2 cellular contexts compared by ENCODE assay signal in genomic region chr16:85208643-85209520, GRCh38.
TF ChIP-seq lines count a peak whose summit lies in the region.

No MANE protein-coding gene starts in this region.

TF ChIP-seq in GM23338, 12 proteins besides CTCF, POLR2A, EP300 and RAD21 (continued from another document):
- TF ChIP-seq REST (IDR thresholded peaks at IDR 0.05; ENCODE audit: unreplicated experiment) (no peak), ETS1 (IDR thresholded peaks at IDR 0.05) (no peak), JUNB (IDR thresholded peaks at IDR 0.05; ENCODE audit: unreplicated experiment) (no peak), ZNF462 (CRISPR knock-in tag; IDR thresholded peaks at IDR 0.05) (no peak), EZH2 (IDR thresholded peaks at IDR 0.05; ENCODE audit: low read depth, unreplicated experiment) (no peak), NANOG (IDR thresholded peaks at IDR 0.05; ENCODE audit: borderline replicate concordance) (no peak), EZH2phosphoT487 (IDR thresholded peaks at IDR 0.05; ENCODE audit: unreplicated experiment) (no peak), ZNF114 (CRISPR knock-in tag; IDR thresholded peaks at IDR 0.05) (no peak)

TF ChIP-seq in K562, 482 proteins besides CTCF, POLR2A, EP300 and RAD21 (continued from another document and continues in another):
- TF ChIP-seq REST (CRISPR knock-in tag; IDR thresholded peaks at IDR 0.05; ENCODE audit: low read depth) (no peak), SRSF7 (optimal IDR thresholded peaks at IDR 0.05; ENCODE audit: low read depth, low read length) (no peak), GATA2 (CRISPR knock-in tag; IDR thresholded peaks at IDR 0.05) (no peak), FOXP1 (CRISPR knock-in tag; IDR thresholded peaks at IDR 0.05) (no peak), SMARCA5 (IDR thresholded peaks at IDR 0.05) (peak; percentile 36; the same call in 1 of the 2 replicates), MEIS2 (IDR thresholded peaks at IDR 0.05; ENCODE audit: partially characterized antibody) (no peak), BCOR (IDR thresholded peaks at IDR 0.05) (peak; percentile 93), E2F3 (CRISPR knock-in tag; IDR thresholded peaks at IDR 0.05) (no peak), ARID4B (CRISPR knock-in tag; IDR thresholded peaks at IDR 0.05) (no peak), ETS2 (tag; IDR thresholded peaks at IDR 0.05; ENCODE audit: borderline replicate concordance, poor library complexity, severe bottlenecking) (no peak), PTBP1 (IDR thresholded peaks at IDR 0.05; ENCODE audit: low read depth, low read length) (0 out of 2 replicates have a peak, but pooled peaks have one; percentile 29), RCOR1 (IDR thresholded peaks at IDR 0.05; ENCODE audit: borderline replicate concordance in 1 of 2, low read depth in 2 of 2, low read length in 2 of 2) (0 out of 4 replicates have a peak, but pooled peaks of 1 of the 2 experiments have one; percentile 34), ZNF707 (CRISPR knock-in tag; conservative IDR thresholded peaks at IDR 0.05) (no peak), CHD4 (IDR thresholded peaks at IDR 0.05; ENCODE audit: insufficient read depth, insufficient replicate concordance, low read depth, low read length, poor library complexity, severe bottlenecking) (peak; percentile 72), GATAD2A (IDR thresholded peaks at IDR 0.05) (no peak), MBD2 (IDR thresholded peaks at IDR 0.05; ENCODE audit: borderline replicate concordance, low read depth) (no peak), RBM25 (IDR thresholded peaks at IDR 0.05; ENCODE audit: low read depth, low read length, severe bottlenecking) (peak; percentile 80), NRF1 (conservative IDR thresholded peaks at IDR 0.05 in 1 of 2, IDR thresholded peaks at IDR 0.05 in 1 of 2) (no peak), ZNF561 (CRISPR knock-in tag; conservative IDR thresholded peaks at IDR 0.05) (no peak), PREB (CRISPR knock-in tag; IDR thresholded peaks at IDR 0.05) (no peak), ATF2 (CRISPR knock-in tag; IDR thresholded peaks at IDR 0.05) (no peak), ZNF445 (CRISPR knock-in tag; IDR thresholded peaks at IDR 0.05; ENCODE audit: low read depth) (peak; percentile 89; the same call in 1 of the 2 replicates), ZNF639 (CRISPR knock-in tag; conservative IDR thresholded peaks at IDR 0.05 in 1 of 2, IDR thresholded peaks at IDR 0.05 in 1 of 2) (no peak), ZSCAN29 (IDR thresholded peaks at IDR 0.05) (no peak), FUS (optimal IDR thresholded peaks at IDR 0.05; ENCODE audit: low read depth, low read length) (no peak), ATF4 (CRISPR knock-in tag; IDR thresholded peaks at IDR 0.05) (no peak), ZNF408 (CRISPR knock-in tag; IDR thresholded peaks at IDR 0.05; ENCODE audit: low read depth) (no peak), ZKSCAN3 (CRISPR knock-in tag; IDR thresholded peaks at IDR 0.05) (no peak), ZNF511 (CRISPR knock-in tag; IDR thresholded peaks at IDR 0.05) (no peak), TFAM (CRISPR knock-in tag; conservative IDR thresholded peaks at IDR 0.05) (no peak), ZNF717 (CRISPR knock-in tag; IDR thresholded peaks at IDR 0.05) (no peak), OTX1 (CRISPR knock-in tag; IDR thresholded peaks at IDR 0.05) (no peak), ADNP (tag; IDR thresholded peaks at IDR 0.05) (0 out of 2 replicates have a peak, but pooled peaks have one; percentile 51), SNAPC5 (CRISPR knock-in tag; IDR thresholded peaks at IDR 0.05) (no peak), CBX3 (IDR thresholded peaks at IDR 0.05; ENCODE audit: borderline replicate concordance in 1 of 2, low read length in 2 of 2) (peak; percentile 61 to 66; a peak in 2 of 3 replicates), ZNF444 (CRISPR knock-in tag; IDR thresholded peaks at IDR 0.05) (no peak), ZNF780A (CRISPR knock-in tag; IDR thresholded peaks at IDR 0.05) (no peak), ZBTB5 (IDR thresholded peaks at IDR 0.05) (no peak), NFIX (CRISPR knock-in tag; IDR thresholded peaks at IDR 0.05; ENCODE audit: low read depth) (no peak), ETV5 (CRISPR knock-in tag; IDR thresholded peaks at IDR 0.05; ENCODE audit: low read depth) (no peak), ZNF644 (tag; IDR thresholded peaks at IDR 0.05; ENCODE audit: low read depth) (no peak), ARID1B (IDR thresholded peaks at IDR 0.05) (no peak), PCBP1 (IDR thresholded peaks at IDR 0.05; ENCODE audit: low read depth, low read length, poor library complexity, severe bottlenecking) (peak; percentile 50), FOXK1 (CRISPR knock-in tag; IDR thresholded peaks at IDR 0.05; ENCODE audit: borderline replicate concordance) (no peak), ZNF668 (CRISPR knock-in tag; IDR thresholded peaks at IDR 0.05) (no peak), TRIM28 (IDR thresholded peaks at IDR 0.05) (0 out of 2 replicates have a peak, but pooled peaks have one; percentile 16), ZKSCAN1 (IDR thresholded peaks at IDR 0.05; ENCODE audit: low read depth, low read length) (no peak), PHF8 (IDR thresholded peaks at IDR 0.05; ENCODE audit: borderline replicate concordance, low read length) (no peak), ZEB2 (IDR thresholded peaks at IDR 0.05) (0 out of 2 replicates have a peak, but pooled peaks have one; percentile 23)
